In genomic region chr2:228543117-228543516, GRCh38 we compare ENCODE assay signal across 11 cellular contexts.
"Had no signal": no experiment of that assay in that cellular context is flagged by ENCODE, and none has a peak within 500 bp of the region (broad histone marks: within the 10 kb centered on the region; RNA-seq: fewer than 3 reads in every experiment).

No MANE protein-coding gene starts in this region.

- DNase-seq: GM23248, GOT3, H7, H9, HCEC 1CT, HFFc6 had no signal

- H3K27ac ChIP-seq: GM23248 had no signal

- ATAC-seq: GM23338, HCT116 had no signal

- H3K9ac ChIP-seq: GM23248 had no signal

- H2AFZ ChIP-seq: GM23248, GM23338 had no signal

- FAIRE-seq: H1, H54 had no signal

- H3K4me1 ChIP-seq: HAP-1 had no signal

- H3K9me3 ChIP-seq: HAP-1 had no signal

- H3K4me3 ChIP-seq: GM23248, GM23338, HAP-1 had no signal

- H3K4me2 ChIP-seq: GM23338 had no signal

- H3K36me3 ChIP-seq: HAP-1 had no signal
